In genomic region chr5:90054612-90055011, GRCh38 we compare ENCODE assay signal across 8 cellular contexts.
"Had no signal": no experiment of that assay in that cellular context is flagged by ENCODE, and none has a peak within 500 bp of the region (broad histone marks: within the 10 kb centered on the region; RNA-seq: fewer than 3 reads in every experiment).

No MANE protein-coding gene starts in this region.

- H3K36me3 ChIP-seq: right atrium auricular region had no signal

- DNase-seq: activated CD4-positive, alpha-beta T cell treated with anti-CD3 and anti-CD28 coated beads for 48 hours; activated CD8-positive, alpha-beta memory T cell treated with anti-CD3 and anti-CD28 coated beads, Interleukin-2, amount 50 U/mL, for 48 hours; activated CD8-positive, alpha-beta T cell treated with anti-CD3 and anti-CD28 coated beads, Interleukin-2, amount 10 ng/mL, durations not matched to agents 7 days and 5 days; endodermal cell; head of caudate nucleus; nucleus accumbens had no signal

- H3K4me3 ChIP-seq: right atrium auricular region, smooth muscle cell had no signal

- H3K27ac ChIP-seq: right atrium auricular region had no signal

- H3K27me3 ChIP-seq: right atrium auricular region had no signal

- H3K9me3 ChIP-seq: right atrium auricular region had no signal
